In the genomic region with DNA sequence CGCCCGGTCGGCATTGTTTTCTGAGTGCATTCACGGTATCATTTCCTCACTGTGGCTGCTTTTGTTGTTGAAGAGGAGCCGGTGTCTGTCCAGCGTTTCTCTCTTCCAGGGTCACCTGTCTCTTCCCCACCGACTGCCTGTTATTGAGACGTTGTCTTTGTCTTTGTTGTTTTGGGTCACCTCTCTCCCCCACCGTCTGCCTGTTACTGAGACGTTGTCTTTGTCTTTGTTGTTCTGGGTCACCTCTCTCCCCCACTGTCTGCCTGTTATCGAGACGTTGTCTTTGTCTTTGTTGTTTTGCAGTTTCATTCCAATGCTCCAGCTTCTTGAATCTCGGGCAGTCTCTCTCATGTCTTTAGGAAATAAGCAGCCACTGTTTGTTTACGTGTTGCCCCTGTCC, we compare ENCODE assay signal across 18 cellular contexts.
A peak's percentile ranks its signal among the peaks of the same experiment; 100 is the strongest.
DNase-seq lines count a peak whose midpoint lies in the region; ATAC-seq and TF ChIP-seq lines count a peak whose summit lies in the region.
"Had no signal": no experiment of that assay in that cellular context is flagged by ENCODE, and none has a peak within 500 bp of the region (broad histone marks: within the 10 kb centered on the region; RNA-seq: fewer than 3 reads in every experiment).

No MANE protein-coding gene starts in this region.

- no peaks in the 10 kb centered on the region for H4K20me1 ChIP-seq in H9 (ENCODE audit: control insufficient read depth, insufficient read depth, insufficient read length)

- H4K91ac ChIP-seq in H9 (ENCODE audit: insufficient read length, low read depth, low read length): no peak overlapping the region

- H2BK20ac ChIP-seq in H9 (ENCODE audit: low read depth, low read length, poor library complexity, severe bottlenecking): no peak overlapping the region

- H3K4me3 Mint-ChIP-seq in T-helper 2 cell treated with Interferon-gamma antibody and Interleukin-4, amounts not matched to agents 5 μg/mL and 100 μg/mL, for 36 hours: no peak overlapping the region
- H3K4me3 Mint-ChIP-seq in H9 (no peak overlapping the region), endothelial cell (ENCODE audit: unreplicated experiment) (peak overlapping the region; percentile 74)
- H3K4me3 Mint-ChIP-seq in stimulated activated memory B cell treated with anti-CD40 and anti-IgM and Interleukin-4, amounts not matched to agents 10 μg/mL and 1 μg/mL and 100 μg/mL, for 72 hours: no peak overlapping the region
- H3K4me3 Mint-ChIP-seq: CD4-positive, alpha-beta memory T cell had no signal

- H3K27me3 ChIP-seq in H9 (ENCODE audit: insufficient read depth, low read length): no peaks in the 10 kb centered on the region
- H3K27me3 ChIP-seq: SJCRH30 had no signal

- H3K9me3 Mint-ChIP-seq in T-helper 2 cell treated with Interferon-gamma antibody and Interleukin-4, amounts not matched to agents 5 μg/mL and 100 μg/mL, for 36 hours: no peaks in the 10 kb centered on the region
- no peaks in the 10 kb centered on the region for H3K9me3 Mint-ChIP-seq in H9
- H3K9me3 Mint-ChIP-seq in endothelial cell (ENCODE audit: unreplicated experiment): peaks cover 5% of the 10 kb centered on the region
- no peaks in the 10 kb centered on the region for H3K9me3 Mint-ChIP-seq in stimulated activated memory B cell treated with anti-CD40 and anti-IgM and Interleukin-4, amounts not matched to agents 10 μg/mL and 1 μg/mL and 100 μg/mL, for 72 hours

- H2BK15ac ChIP-seq in H9 (ENCODE audit: low read depth, low read length): no peak overlapping the region

- H2BK12ac ChIP-seq in H9 (ENCODE audit: insufficient read length, low read depth, low read length): no peak overlapping the region

- H3K4ac ChIP-seq in H9 (ENCODE audit: low read depth, low read length): no peak overlapping the region

- no peak overlapping the region for H4K8ac ChIP-seq in H9 (replicated peaks; ENCODE audit: insufficient read length, low read depth, low read length)

- no peaks in the 10 kb centered on the region for H3K9me3 ChIP-seq in H9 (ENCODE audit: control insufficient read depth, low read depth, low read length)
- H3K9me3 ChIP-seq: SJCRH30 had no signal

- no peak overlapping the region for H3K9ac ChIP-seq in H9 (ENCODE audit: extremely low read depth, insufficient read length, low read length)

- no peak for TF ChIP-seq CTCF in H9 (conservative IDR thresholded peaks at IDR 0.05)
- no peak for TF ChIP-seq CTCF in endothelial cell (IDR thresholded peaks at IDR 0.05; ENCODE audit: unreplicated experiment)

- peaks cover 25% of the 10 kb centered on the region for H3K36me3 Mint-ChIP-seq in T-helper 2 cell treated with Interferon-gamma antibody and Interleukin-4, amounts not matched to agents 5 μg/mL and 100 μg/mL, for 36 hours (ENCODE audit: low read depth)
- H3K36me3 Mint-ChIP-seq in H9 (ENCODE audit: insufficient read depth in 1 of 3, low read depth in 3 of 3) (peaks cover 39 to 77% (median 73%) of the 10 kb centered on the region in 3 experiments), endothelial cell (ENCODE audit: low read depth, unreplicated experiment) (peaks cover 47% of the 10 kb centered on the region)
- peaks cover 40% of the 10 kb centered on the region for H3K36me3 Mint-ChIP-seq in stimulated activated memory B cell treated with anti-CD40 and anti-IgM and Interleukin-4, amounts not matched to agents 10 μg/mL and 1 μg/mL and 100 μg/mL, for 72 hours

- H3K4me1 ChIP-seq in H9 (ENCODE audit: insufficient read depth, low read length): no peaks in the 10 kb centered on the region
- H3K4me1 ChIP-seq: SJCRH30 had no signal

- no peak overlapping the region for H3T11ph ChIP-seq in H9 (ENCODE audit: low read length)

- no peak overlapping the region for H3K23ac ChIP-seq in H9 (ENCODE audit: insufficient read length, low read depth, low read length)

- no peak overlapping the region for H3K18ac ChIP-seq in H9 (ENCODE audit: insufficient read length, low read depth, low read length)

- no peak overlapping the region for H2AFZ ChIP-seq in H9 (ENCODE audit: low read length)

- no peak for ATAC-seq in stimulated activated memory B cell treated with anti-CD40 and anti-IgM and Interleukin-4, amounts not matched to agents 10 μg/mL and 1 μg/mL and 100 μg/mL, for 72 hours
- ATAC-seq in GM21825 (IDR thresholded peaks at IDR 0.05; ENCODE audit: unreplicated experiment) (no peak), HG03469 (IDR thresholded peaks at IDR 0.05; ENCODE audit: unreplicated experiment) (no peak)

- no peaks in the 10 kb centered on the region for H3K79me2 ChIP-seq in H9 (ENCODE audit: insufficient read depth, low read length)

- no peak overlapping the region for H2AK5ac ChIP-seq in H9 (ENCODE audit: insufficient read length, low read length)

- no peaks in the 10 kb centered on the region for H3K23me2 ChIP-seq in H9 (ENCODE audit: insufficient read length, low read depth, low read length, poor library complexity, severe bottlenecking)

- DNase-seq in T-helper 2 cell treated with Interferon-gamma antibody and Interleukin-4, amounts not matched to agents 5 μg/mL and 100 μg/mL, for 36 hours (ENCODE audit: low spot score): no peak
- DNase-seq in T-helper 2 cell (no peak), H9 (no peak), endothelial cell (ENCODE audit: low spot score) (no peak), NCI-H748 treated with DMSO at 0.1 percent for 48 hours (lab: John Stamatoyannopoulos, UW) (no peak)
- DNase-seq: 8988T; CD4-positive, alpha-beta memory T cell; DMS79 treated with DMSO at 0.1 percent for 48 hours; KG1; NCI-H1417 treated with DMSO at 0.1 percent for 48 hours; NCI-H2029; NCI-H2171; NCI-H446 treated with DMSO at 0.1 percent for 48 hours; RPMI8226; SJCRH30 had no signal

- H4K5ac ChIP-seq in H9 (ENCODE audit: insufficient read length, low read depth, low read length): no peak overlapping the region

- no peaks in the 10 kb centered on the region for H3K79me1 ChIP-seq in H9 (ENCODE audit: insufficient read depth, low read depth, low read length, poor library complexity, severe bottlenecking)

- peaks cover 2% of the 10 kb centered on the region for H3K4me1 Mint-ChIP-seq in T-helper 2 cell treated with Interferon-gamma antibody and Interleukin-4, amounts not matched to agents 5 μg/mL and 100 μg/mL, for 36 hours (ENCODE audit: low read depth)
- H3K4me1 Mint-ChIP-seq in H9: no peaks in the 10 kb centered on the region
- peaks cover 23% of the 10 kb centered on the region for H3K4me1 Mint-ChIP-seq in endothelial cell (ENCODE audit: unreplicated experiment)
- peaks cover 54% of the 10 kb centered on the region for H3K4me1 Mint-ChIP-seq in stimulated activated memory B cell treated with anti-CD40 and anti-IgM and Interleukin-4, amounts not matched to agents 10 μg/mL and 1 μg/mL and 100 μg/mL, for 72 hours

- no peaks in the 10 kb centered on the region for H3K27me3 Mint-ChIP-seq in T-helper 2 cell treated with Interferon-gamma antibody and Interleukin-4, amounts not matched to agents 5 μg/mL and 100 μg/mL, for 36 hours (ENCODE audit: low read depth)
- H3K27me3 Mint-ChIP-seq in H9 (ENCODE audit: low read depth) (no peaks in the 10 kb centered on the region), endothelial cell (ENCODE audit: unreplicated experiment) (peaks cover 1% of the 10 kb centered on the region)
- H3K27me3 Mint-ChIP-seq in stimulated activated memory B cell treated with anti-CD40 and anti-IgM and Interleukin-4, amounts not matched to agents 10 μg/mL and 1 μg/mL and 100 μg/mL, for 72 hours: no peaks in the 10 kb centered on the region
- H3K27me3 Mint-ChIP-seq: CD4-positive, alpha-beta memory T cell had no signal

- no peak overlapping the region for H3K27ac ChIP-seq in H9 (ENCODE audit: insufficient read length, low read depth, low read length)
- H3K27ac ChIP-seq: SJCRH30 had no signal

- no CpG with 5 or more reads among the region's 14 CpGs for WGBS in H9 (ENCODE audit: extremely low coverage, insufficient read length, low lambda C conversion rate)

- H3K27ac Mint-ChIP-seq in T-helper 2 cell treated with Interferon-gamma antibody and Interleukin-4, amounts not matched to agents 5 μg/mL and 100 μg/mL, for 36 hours: peak overlapping the region; percentile 42
- H3K27ac Mint-ChIP-seq in H9: peak overlapping the region in 2 of 3 experiments; percentile 71 to 73; a peak in 4 of 7 replicates
- H3K27ac Mint-ChIP-seq in endothelial cell (ENCODE audit: unreplicated experiment): peak overlapping the region; percentile 84
- peak overlapping the region; percentile 86 for H3K27ac Mint-ChIP-seq in stimulated activated memory B cell treated with anti-CD40 and anti-IgM and Interleukin-4, amounts not matched to agents 10 μg/mL and 1 μg/mL and 100 μg/mL, for 72 hours

- no peak overlapping the region for H3K14ac ChIP-seq in H9 (ENCODE audit: insufficient read depth, low read length)

- no peak overlapping the region for H3K4me2 ChIP-seq in H9 (ENCODE audit: insufficient read depth, insufficient read length, low read length)

- H3K56ac ChIP-seq in H9 (ENCODE audit: insufficient read length, low read depth, low read length): no peak overlapping the region

- no peak overlapping the region for H2BK120ac ChIP-seq in H9 (ENCODE audit: low read depth, low read length, poor library complexity, severe bottlenecking)

- no peak overlapping the region for H2BK5ac ChIP-seq in H9 (ENCODE audit: insufficient read length, low read length)
